In the genomic region with DNA sequence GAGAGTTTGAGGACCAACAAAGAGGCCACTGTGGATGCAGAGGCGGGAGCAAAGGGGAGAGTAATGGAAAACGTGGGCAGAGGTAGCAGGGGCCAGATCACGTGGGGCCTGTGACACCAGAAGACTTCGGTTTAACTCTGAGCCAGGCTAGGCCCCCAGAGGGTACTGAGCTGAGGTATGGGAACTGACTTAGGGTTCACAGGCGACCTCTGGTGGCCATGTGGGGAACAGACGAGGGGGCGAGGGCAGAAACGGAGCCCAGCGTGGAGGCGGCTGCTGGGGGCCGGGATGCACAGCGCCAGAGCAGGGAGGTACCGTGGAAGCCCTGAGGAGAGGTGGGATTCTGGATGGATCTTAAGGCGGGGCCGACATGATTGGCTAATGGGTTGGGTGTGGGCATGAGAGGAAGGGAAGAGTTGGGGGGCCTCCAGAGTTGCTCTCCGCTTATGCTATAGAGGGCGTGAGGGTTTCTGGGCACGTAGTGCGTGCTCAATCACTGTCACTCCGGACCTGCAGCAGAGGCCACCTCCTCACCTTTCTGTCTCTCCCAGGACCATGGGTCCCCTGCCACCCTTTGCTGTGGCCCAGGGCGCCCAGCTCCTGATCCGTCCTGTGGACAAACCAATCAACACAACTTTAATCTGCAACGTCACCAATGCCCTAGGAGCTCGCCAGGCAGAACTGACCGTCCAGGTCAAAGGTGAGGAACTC, we compare ENCODE assay signal across 8 cellular contexts. TPM values are rescaled to one million over a fixed set of nuclear protein-coding genes. Genes with fewer than 3 reads are reported as not detected.
A peak's percentile ranks its signal among the peaks of the same experiment; 100 is the strongest.
DNase-seq lines count a peak whose midpoint lies in the region; ATAC-seq lines count a peak whose summit lies in the region.

No MANE protein-coding gene starts in this region.

- intact Hi-C loops in activated CD4-positive, alpha-beta T cell treated with anti-CD3 and anti-CD28 coated beads, Interleukin-2, amount 10 ng/mL, durations not matched to agents 24 days and 14 days (cut with micrococcal nuclease), result loop anchor here (1.0 to 10.0 kb wide), 3 partner anchors 86 to 187 kb away; partner anchors contain the start of gene NECTIN2

- no peaks in the 10 kb centered on the region for H3K27me3 Mint-ChIP-seq in activated CD4-positive, alpha-beta T cell treated with anti-CD3 and anti-CD28 coated beads, Interleukin-2, amount 10 ng/mL, durations not matched to agents 24 days and 14 days
- peaks cover 6% of the 10 kb centered on the region for H3K27me3 Mint-ChIP-seq in memory B cell

- DNase-seq in NCI-H2081 (lab: John Stamatoyannopoulos, UW) (peak; percentile 16 to 32), NCI-H2081 treated with DMSO at 0.1 percent for 48 hours (lab: John Stamatoyannopoulos, UW) (no peak), NCI-H146 treated with DMSO at 0.1 percent for 48 hours (lab: John Stamatoyannopoulos, UW; ENCODE audit: unreplicated experiment) (peak; percentile 20), dermis blood vessel endothelial cell (peak; percentile 84), memory B cell (ENCODE audit: low spot score in 2 of 2) (peak; percentile 61 to 72), occipital lobe (lab: John Stamatoyannopoulos, UW) (no peak)
- peak; percentile 90 for DNase-seq in activated CD4-positive, alpha-beta T cell treated with anti-CD3 and anti-CD28 coated beads, Interleukin-2, amount 10 ng/mL, durations not matched to agents 24 days and 14 days
- peak; percentile 30 to 34 for DNase-seq in stimulated activated CD8-positive, alpha-beta memory T cell treated with anti-CD3 and anti-CD28 coated beads, Interleukin-4, amount 100 ng/mL, for 1 hour (ENCODE audit: low read depth in 2 of 2, low spot score in 1 of 2)

- H3K27ac Mint-ChIP-seq in activated CD4-positive, alpha-beta T cell treated with anti-CD3 and anti-CD28 coated beads, Interleukin-2, amount 10 ng/mL, durations not matched to agents 24 days and 14 days, result no peak overlapping the region
- H3K27ac Mint-ChIP-seq in memory B cell, result no peak overlapping the region

- peak; percentile 33 for ATAC-seq in memory B cell (ENCODE audit: low read depth)

- peaks cover 14% of the 10 kb centered on the region for H3K36me3 Mint-ChIP-seq in activated CD4-positive, alpha-beta T cell treated with anti-CD3 and anti-CD28 coated beads, Interleukin-2, amount 10 ng/mL, durations not matched to agents 24 days and 14 days (ENCODE audit: low read depth)
- no peaks in the 10 kb centered on the region for H3K36me3 Mint-ChIP-seq in memory B cell

- H3K9me3 Mint-ChIP-seq in activated CD4-positive, alpha-beta T cell treated with anti-CD3 and anti-CD28 coated beads, Interleukin-2, amount 10 ng/mL, durations not matched to agents 24 days and 14 days, result no peaks in the 10 kb centered on the region
- H3K9me3 Mint-ChIP-seq in memory B cell, result no peaks in the 10 kb centered on the region

- no peak overlapping the region for H3K4me3 Mint-ChIP-seq in activated CD4-positive, alpha-beta T cell treated with anti-CD3 and anti-CD28 coated beads, Interleukin-2, amount 10 ng/mL, durations not matched to agents 24 days and 14 days
- no peak overlapping the region for H3K4me3 Mint-ChIP-seq in memory B cell

- peaks cover 11% of the 10 kb centered on the region for H3K4me1 Mint-ChIP-seq in activated CD4-positive, alpha-beta T cell treated with anti-CD3 and anti-CD28 coated beads, Interleukin-2, amount 10 ng/mL, durations not matched to agents 24 days and 14 days
- H3K4me1 Mint-ChIP-seq in memory B cell, result peaks cover 10% of the 10 kb centered on the region

RNA-seq across cellular contexts. Expression of gene PVR, which starts 13.7 kb away (rescaled TPM):
- 18.5 and 19.1 TPM in 2 replicates for total RNA-seq in activated CD4-positive, alpha-beta T cell treated with anti-CD3 and anti-CD28 coated beads, Interleukin-2, amount 10 ng/mL, durations not matched to agents 24 days and 14 days
- 95.7 and 104 TPM in 2 replicates for total RNA-seq in dermis blood vessel endothelial cell
- total RNA-seq in occipital lobe, result 26.5 TPM

RNA-seq across cellular contexts. Expression of gene CEACAM19, which starts 13.9 kb away (rescaled TPM):
- 0.86 and 1.2 TPM in 2 replicates for total RNA-seq in activated CD4-positive, alpha-beta T cell treated with anti-CD3 and anti-CD28 coated beads, Interleukin-2, amount 10 ng/mL, durations not matched to agents 24 days and 14 days
- 0.47 and 0.85 TPM in 2 replicates for total RNA-seq in dermis blood vessel endothelial cell
- 2.0 TPM for total RNA-seq in occipital lobe

RNA-seq across cellular contexts. Expression of gene CEACAM16, which starts 41.6 kb away (rescaled TPM):
- not detected in 2 replicates for total RNA-seq in activated CD4-positive, alpha-beta T cell treated with anti-CD3 and anti-CD28 coated beads, Interleukin-2, amount 10 ng/mL, durations not matched to agents 24 days and 14 days
- total RNA-seq in dermis blood vessel endothelial cell (0.17 TPM in 1 of 2 replicates, not detected in the other), occipital lobe (not detected)

RNA-seq across cellular contexts. Expression of gene IGSF23, which starts 44.0 kb away (rescaled TPM):
- total RNA-seq in activated CD4-positive, alpha-beta T cell treated with anti-CD3 and anti-CD28 coated beads, Interleukin-2, amount 10 ng/mL, durations not matched to agents 24 days and 14 days, result not detected in 2 replicates
- total RNA-seq in dermis blood vessel endothelial cell (not detected in 2 replicates), occipital lobe (not detected)

Comparison
In these comparisons a context has a peak if more than half of its experiments do, and no peak if none do; other contexts are left out.
1. DNase-seq: peak in NCI-H2081 (2 of 2), NCI-H146 treated with DMSO at 0.1 percent for 48 hours (single experiment), activated CD4-positive, alpha-beta T cell treated with anti-CD3 and anti-CD28 coated beads, Interleukin-2, amount 10 ng/mL, durations not matched to agents 24 days and 14 days (single experiment), dermis blood vessel endothelial cell (single experiment), memory B cell (2 of 2) and stimulated activated CD8-positive, alpha-beta memory T cell treated with anti-CD3 and anti-CD28 coated beads, Interleukin-4, amount 100 ng/mL, for 1 hour (2 of 2); none in NCI-H2081 treated with DMSO at 0.1 percent for 48 hours (single experiment) and occipital lobe (single experiment).